In genomic region chr12:15910864-15911696, GRCh38 we compare ENCODE assay signal across 1 cellular context.
A peak's percentile ranks its signal among the peaks of the same experiment; 100 is the strongest.
TF ChIP-seq lines count a peak whose summit lies in the region.

DERA (plus strand) TSS chr12:15911332; CDS start chr12:15911384, 52 bp downstream.

TF ChIP-seq in HEK293, 187 proteins besides CTCF, POLR2A, EP300 and RAD21 (continued from another document):
- TF ChIP-seq ZNF692 (tag by site-specific recombination; IDR thresholded peaks at IDR 0.05) (peak; percentile 46; the same call in 1 of the 2 replicates), ZNF549 (tag by site-specific recombination; IDR thresholded peaks at IDR 0.05) (peak; percentile 34), ZSCAN30 (tag by site-specific recombination; IDR thresholded peaks at IDR 0.05) (peak; percentile 92), MYNN (tag by site-specific recombination; IDR thresholded peaks at IDR 0.05; ENCODE audit: borderline replicate concordance) (no peak), ZNF501 (tag by site-specific recombination; IDR thresholded peaks at IDR 0.05) (peak; percentile 81), ZNF600 (tag by site-specific recombination; IDR thresholded peaks at IDR 0.05) (peak; percentile 97), ZNF426 (tag by site-specific recombination; IDR thresholded peaks at IDR 0.05) (no peak), ZBTB8A (tag by site-specific recombination; IDR thresholded peaks at IDR 0.05) (peak; percentile 70), ZNF670 (tag by site-specific recombination; IDR thresholded peaks at IDR 0.05; ENCODE audit: low read depth) (no peak), KLF9 (tag by site-specific recombination; IDR thresholded peaks at IDR 0.05; ENCODE audit: low read depth) (peak; percentile 57), SP2 (tag by site-specific recombination; IDR thresholded peaks at IDR 0.05) (peak; percentile 28), HIC1 (tag by site-specific recombination; IDR thresholded peaks at IDR 0.05) (peak; percentile 75; the same call in 1 of the 2 replicates), ZEB2 (tag by site-specific recombination; IDR thresholded peaks at IDR 0.05) (0 out of 2 replicates have a peak, but pooled peaks have one; percentile 40), ZNF660 (tag by site-specific recombination; IDR thresholded peaks at IDR 0.05) (peak; percentile 87), GLIS1 (tag by site-specific recombination; IDR thresholded peaks at IDR 0.05) (peak; percentile 12; the same call in 1 of the 2 replicates), ZSCAN5A (tag by site-specific recombination; IDR thresholded peaks at IDR 0.05) (0 out of 2 replicates have a peak, but pooled peaks have one; percentile 25), ZNF211 (tag by site-specific recombination; IDR thresholded peaks at IDR 0.05; ENCODE audit: low read depth) (no peak), PATZ1 (tag by site-specific recombination; IDR thresholded peaks at IDR 0.05) (peak; percentile 58; the same call in 1 of the 2 replicates), PRDM1 (tag by site-specific recombination; IDR thresholded peaks at IDR 0.05) (no peak), ZNF2 (tag by site-specific recombination; IDR thresholded peaks at IDR 0.05) (peak; percentile 17; the same call in 1 of the 2 replicates), GLI4 (tag by site-specific recombination; IDR thresholded peaks at IDR 0.05) (0 out of 2 replicates have a peak, but pooled peaks have one; percentile 61), TRIM28 (IDR thresholded peaks at IDR 0.05; ENCODE audit: borderline replicate concordance, low read length) (no peak), REPIN1 (tag by site-specific recombination; IDR thresholded peaks at IDR 0.05; ENCODE audit: low read depth) (0 out of 2 replicates have a peak, but pooled peaks have one; percentile 51), ZNF10 (tag by site-specific recombination; IDR thresholded peaks at IDR 0.05) (0 out of 2 replicates have a peak, but pooled peaks have one; percentile 10), SP7 (tag by site-specific recombination; IDR thresholded peaks at IDR 0.05) (peak; percentile 53; the same call in 1 of the 2 replicates), FEZF1 (tag by site-specific recombination; IDR thresholded peaks at IDR 0.05) (no peak), ZXDB (tag by site-specific recombination; IDR thresholded peaks at IDR 0.05) (peak; percentile 62), ZBTB20 (tag by site-specific recombination; IDR thresholded peaks at IDR 0.05) (peak; percentile 95), PRDM4 (tag by site-specific recombination; IDR thresholded peaks at IDR 0.05) (no peak), ZFP37 (tag by site-specific recombination; IDR thresholded peaks at IDR 0.05) (peak; percentile 70; the same call in 1 of the 2 replicates), KLF10 (tag by site-specific recombination; IDR thresholded peaks at IDR 0.05) (peak; percentile 59; the same call in 1 of the 2 replicates), ZNF561 (tag by site-specific recombination; IDR thresholded peaks at IDR 0.05; ENCODE audit: borderline replicate concordance) (peak; percentile 94), GLIS2 (tag by site-specific recombination; IDR thresholded peaks at IDR 0.05) (peak; percentile 54; the same call in 1 of the 2 replicates), ZBTB17 (tag by site-specific recombination; IDR thresholded peaks at IDR 0.05) (peak; percentile 95), SP3 (tag by site-specific recombination; IDR thresholded peaks at IDR 0.05) (peak; percentile 46), YY1 (tag by site-specific recombination; IDR thresholded peaks at IDR 0.05) (peak; percentile 83), ZNF530 (tag by site-specific recombination; IDR thresholded peaks at IDR 0.05; ENCODE audit: low read depth) (no peak)
- TF ChIP-seq, protein P1, sequence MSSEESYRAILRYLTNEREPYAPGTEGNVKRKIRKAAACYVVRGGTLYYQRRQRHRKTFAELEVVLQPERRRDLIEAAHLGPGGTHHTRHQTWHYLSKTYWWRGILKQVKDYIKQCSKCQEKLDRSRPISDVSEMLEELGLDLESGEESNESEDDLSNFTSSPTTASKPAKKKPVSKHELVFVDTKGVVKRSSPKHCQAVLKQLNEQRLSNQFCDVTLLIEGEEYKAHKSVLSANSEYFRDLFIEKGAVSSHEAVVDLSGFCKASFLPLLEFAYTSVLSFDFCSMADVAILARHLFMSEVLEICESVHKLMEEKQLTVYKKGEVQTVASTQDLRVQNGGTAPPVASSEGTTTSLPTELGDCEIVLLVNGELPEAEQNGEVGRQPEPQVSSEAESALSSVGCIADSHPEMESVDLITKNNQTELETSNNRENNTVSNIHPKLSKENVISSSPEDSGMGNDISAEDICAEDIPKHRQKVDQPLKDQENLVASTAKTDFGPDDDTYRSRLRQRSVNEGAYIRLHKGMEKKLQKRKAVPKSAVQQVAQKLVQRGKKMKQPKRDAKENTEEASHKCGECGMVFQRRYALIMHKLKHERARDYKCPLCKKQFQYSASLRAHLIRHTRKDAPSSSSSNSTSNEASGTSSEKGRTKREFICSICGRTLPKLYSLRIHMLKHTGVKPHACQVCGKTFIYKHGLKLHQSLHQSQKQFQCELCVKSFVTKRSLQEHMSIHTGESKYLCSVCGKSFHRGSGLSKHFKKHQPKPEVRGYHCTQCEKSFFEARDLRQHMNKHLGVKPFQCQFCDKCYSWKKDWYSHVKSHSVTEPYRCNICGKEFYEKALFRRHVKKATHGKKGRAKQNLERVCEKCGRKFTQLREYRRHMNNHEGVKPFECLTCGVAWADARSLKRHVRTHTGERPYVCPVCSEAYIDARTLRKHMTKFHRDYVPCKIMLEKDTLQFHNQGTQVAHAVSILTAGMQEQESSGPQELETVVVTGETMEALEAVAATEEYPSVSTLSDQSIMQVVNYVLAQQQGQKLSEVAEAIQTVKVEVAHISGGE (tag by site-specific recombination; conservative IDR thresholded peaks at IDR 0.05; ENCODE audit: low read depth), result peak; percentile 83
- TF ChIP-seq, protein P2, sequence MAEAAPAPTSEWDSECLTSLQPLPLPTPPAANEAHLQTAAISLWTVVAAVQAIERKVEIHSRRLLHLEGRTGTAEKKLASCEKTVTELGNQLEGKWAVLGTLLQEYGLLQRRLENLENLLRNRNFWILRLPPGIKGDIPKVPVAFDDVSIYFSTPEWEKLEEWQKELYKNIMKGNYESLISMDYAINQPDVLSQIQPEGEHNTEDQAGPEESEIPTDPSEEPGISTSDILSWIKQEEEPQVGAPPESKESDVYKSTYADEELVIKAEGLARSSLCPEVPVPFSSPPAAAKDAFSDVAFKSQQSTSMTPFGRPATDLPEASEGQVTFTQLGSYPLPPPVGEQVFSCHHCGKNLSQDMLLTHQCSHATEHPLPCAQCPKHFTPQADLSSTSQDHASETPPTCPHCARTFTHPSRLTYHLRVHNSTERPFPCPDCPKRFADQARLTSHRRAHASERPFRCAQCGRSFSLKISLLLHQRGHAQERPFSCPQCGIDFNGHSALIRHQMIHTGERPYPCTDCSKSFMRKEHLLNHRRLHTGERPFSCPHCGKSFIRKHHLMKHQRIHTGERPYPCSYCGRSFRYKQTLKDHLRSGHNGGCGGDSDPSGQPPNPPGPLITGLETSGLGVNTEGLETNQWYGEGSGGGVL (tag by site-specific recombination; IDR thresholded peaks at IDR 0.05), result peak; percentile 24; the same call in 1 of the 2 replicates
- TF ChIP-seq, protein P3, sequence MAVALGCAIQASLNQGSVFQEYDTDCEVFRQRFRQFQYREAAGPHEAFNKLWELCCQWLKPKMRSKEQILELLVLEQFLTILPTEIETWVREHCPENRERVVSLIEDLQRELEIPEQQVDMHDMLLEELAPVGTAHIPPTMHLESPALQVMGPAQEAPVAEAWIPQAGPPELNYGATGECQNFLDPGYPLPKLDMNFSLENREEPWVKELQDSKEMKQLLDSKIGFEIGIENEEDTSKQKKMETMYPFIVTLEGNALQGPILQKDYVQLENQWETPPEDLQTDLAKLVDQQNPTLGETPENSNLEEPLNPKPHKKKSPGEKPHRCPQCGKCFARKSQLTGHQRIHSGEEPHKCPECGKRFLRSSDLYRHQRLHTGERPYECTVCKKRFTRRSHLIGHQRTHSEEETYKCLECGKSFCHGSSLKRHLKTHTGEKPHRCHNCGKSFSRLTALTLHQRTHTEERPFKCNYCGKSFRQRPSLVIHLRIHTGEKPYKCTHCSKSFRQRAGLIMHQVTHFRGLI (tag by site-specific recombination; IDR thresholded peaks at IDR 0.05), result peak; percentile 53; the same call in 1 of the 2 replicates
- TF ChIP-seq, protein P4, sequence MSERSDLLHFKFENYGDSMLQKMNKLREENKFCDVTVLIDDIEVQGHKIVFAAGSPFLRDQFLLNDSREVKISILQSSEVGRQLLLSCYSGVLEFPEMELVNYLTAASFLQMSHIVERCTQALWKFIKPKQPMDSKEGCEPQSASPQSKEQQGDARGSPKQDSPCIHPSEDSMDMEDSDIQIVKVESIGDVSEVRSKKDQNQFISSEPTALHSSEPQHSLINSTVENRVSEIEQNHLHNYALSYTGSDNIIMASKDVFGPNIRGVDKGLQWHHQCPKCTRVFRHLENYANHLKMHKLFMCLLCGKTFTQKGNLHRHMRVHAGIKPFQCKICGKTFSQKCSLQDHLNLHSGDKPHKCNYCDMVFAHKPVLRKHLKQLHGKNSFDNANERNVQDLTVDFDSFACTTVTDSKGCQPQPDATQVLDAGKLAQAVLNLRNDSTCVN (tag by site-specific recombination; optimal IDR thresholded peaks at IDR 0.05), result peak; percentile 86
- TF ChIP-seq, protein P5, sequence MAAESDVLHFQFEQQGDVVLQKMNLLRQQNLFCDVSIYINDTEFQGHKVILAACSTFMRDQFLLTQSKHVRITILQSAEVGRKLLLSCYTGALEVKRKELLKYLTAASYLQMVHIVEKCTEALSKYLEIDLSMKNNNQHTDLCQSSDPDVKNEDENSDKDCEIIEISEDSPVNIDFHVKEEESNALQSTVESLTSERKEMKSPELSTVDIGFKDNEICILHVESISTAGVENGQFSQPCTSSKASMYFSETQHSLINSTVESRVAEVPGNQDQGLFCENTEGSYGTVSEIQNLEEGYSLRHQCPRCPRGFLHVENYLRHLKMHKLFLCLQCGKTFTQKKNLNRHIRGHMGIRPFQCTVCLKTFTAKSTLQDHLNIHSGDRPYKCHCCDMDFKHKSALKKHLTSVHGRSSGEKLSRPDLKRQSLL (tag by site-specific recombination; IDR thresholded peaks at IDR 0.05), result 0 out of 2 replicates have a peak, but pooled peaks have one; percentile 6
